12 cellular contexts compared by ENCODE assay signal in the genomic region with DNA sequence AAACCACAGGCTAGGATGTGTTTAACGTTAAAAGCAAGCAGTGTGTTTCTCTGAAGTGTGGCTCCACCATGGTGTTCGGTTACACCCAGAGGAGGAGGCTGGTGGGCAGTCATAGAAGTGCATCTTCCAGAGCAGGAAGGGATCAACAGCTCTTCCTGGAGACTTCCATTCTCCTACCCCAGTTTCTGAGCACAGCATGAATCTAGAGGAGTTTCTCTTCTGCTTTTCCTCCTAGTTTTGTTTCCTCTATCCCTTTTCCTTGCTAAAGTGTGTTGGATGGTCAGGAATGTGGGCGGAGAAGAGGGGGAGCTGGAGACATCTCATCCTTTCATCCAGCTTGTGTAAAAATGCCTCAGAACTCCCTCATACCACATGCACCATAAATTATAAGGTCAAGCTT. TPM values are rescaled to one million over a fixed set of nuclear protein-coding genes. Genes with fewer than 3 reads are reported as not detected.
A peak's percentile ranks its signal among the peaks of the same experiment; 100 is the strongest.
DNase-seq lines count a peak whose midpoint lies in the region; ATAC-seq and TF ChIP-seq lines count a peak whose summit lies in the region.
"Had no signal": no experiment of that assay in that cellular context is flagged by ENCODE, and none has a peak within 500 bp of the region (broad histone marks: within the 10 kb centered on the region; RNA-seq: fewer than 3 reads in every experiment).

No MANE protein-coding gene starts in this region.

- DNase-seq in SK-N-SH (no peak), NCI-H69 (lab: John Stamatoyannopoulos, UW) (peak; percentile 36), fibroblast of villous mesenchyme (ENCODE audit: low read depth) (peak; percentile 74), ureter (ENCODE audit: low spot score) (peak; percentile 27), HT-29 (ENCODE audit: low spot score) (no peak), NCI-H1694 treated with DMSO at 0.1 percent for 48 hours (lab: John Stamatoyannopoulos, UW) (no peak), NCI-H524 treated with DMSO at 0.1 percent for 48 hours (lab: John Stamatoyannopoulos, UW) (no peak)
- DNase-seq: effector memory CD4-positive, alpha-beta T cell; Karpas-422; posterior cingulate gyrus had no signal

- POLR2A ChIA-PET in SK-N-SH (lab: Yijun Ruan, JAX) = no interaction called here

- H4K20me1 ChIP-seq in SK-N-SH (ENCODE audit: insufficient read depth) = no peaks in the 10 kb centered on the region

- H3K9ac ChIP-seq in SK-N-SH = no peak overlapping the region

- ATAC-seq in SK-N-SH treated with all-trans-retinoic acid at 6 μM for 48 hours = peak; percentile 6; the same call in 1 of the 3 replicates

- H3F3A ChIP-seq in SK-N-SH (replicated peaks; ENCODE audit: insufficient read depth) = peaks cover 3% of the 10 kb centered on the region

- no peak for TF ChIP-seq CTCF in SK-N-SH (IDR thresholded peaks at IDR 0.05)
- TF ChIP-seq CTCF in fibroblast of villous mesenchyme (IDR thresholded peaks at IDR 0.05; ENCODE audit: insufficient read depth, low read depth, low read length) = no peak

- no peaks in the 10 kb centered on the region for H3K9me2 ChIP-seq in SK-N-SH

- H2AFZ ChIP-seq in SK-N-SH (ENCODE audit: low read depth) = no peak overlapping the region

- WGBS in SK-N-SH (ENCODE audit: low lambda C conversion rate) = 80% methylated on average over 3 of the region's 3 CpGs

- no peak for TF ChIP-seq EP300 in SK-N-SH (IDR thresholded peaks at IDR 0.05; ENCODE audit: borderline replicate concordance in 1 of 2, low read depth in 1 of 2, low read length in 1 of 2)

- H3K36me3 ChIP-seq in SK-N-SH (replicated peaks in 1 of 2; ENCODE audit: control insufficient read depth in 1 of 2, insufficient read depth in 2 of 2, low read length in 1 of 2) = no peaks in the 10 kb centered on the region

- H3K27ac ChIP-seq in SK-N-SH (ENCODE audit: low read depth in 2 of 2, low read length in 1 of 2) = no peak overlapping the region

- H3K4me2 ChIP-seq in SK-N-SH = no peak overlapping the region

- H3K4me3 ChIP-seq in SK-N-SH (ENCODE audit: low read depth in 2 of 2, low read length in 1 of 2) = no peak overlapping the region
- peak overlapping the region; percentile 15 for H3K4me3 ChIP-seq in fibroblast of villous mesenchyme (ENCODE audit: low read depth, low read length)
- H3K4me3 ChIP-seq: lung had no signal

- peaks cover 0 to 6% of the 10 kb centered on the region in 2 experiments; a peak in 1 of 4 replicates for H3K4me1 ChIP-seq in SK-N-SH (ENCODE audit: control insufficient read depth in 1 of 2, insufficient read depth in 2 of 2, low read depth in 1 of 2, low read length in 1 of 2)

- H3K9me3 ChIP-seq in SK-N-SH = no peaks in the 10 kb centered on the region

- TF ChIP-seq RAD21 in SK-N-SH (IDR thresholded peaks at IDR 0.05; ENCODE audit: low read length) = no peak

- peaks cover 6% of the 10 kb centered on the region for H3K79me2 ChIP-seq in SK-N-SH (ENCODE audit: insufficient read depth)

- H3K27me3 ChIP-seq in SK-N-SH (ENCODE audit: insufficient read depth) = no peaks in the 10 kb centered on the region

- CTCF ChIA-PET in SK-N-SH (lab: Yijun Ruan, JAX) = interaction anchor here (0.6 to 1.6 kb wide), 3 partner anchors 14 to 832 kb away, joined by 3 to 4 read pairs (median 3); no protein-coding TSS in a partner anchor

TF ChIP-seq in SK-N-SH treated with all-trans-retinoic acid at 6 μM for 48 hours, 23 proteins besides CTCF, POLR2A, EP300 and RAD21 (continues in another document):
- no peak for TF ChIP-seq POU6F1 (CRISPR knock-in tag; IDR thresholded peaks at IDR 0.05; ENCODE audit: borderline replicate concordance, low read depth)
- TF ChIP-seq TSHZ2 (CRISPR knock-in tag; IDR thresholded peaks at IDR 0.05) = no peak

TF ChIP-seq in SK-N-SH, 30 proteins besides CTCF, POLR2A, EP300 and RAD21:
- TF ChIP-seq SIN3A (IDR thresholded peaks at IDR 0.05; ENCODE audit: borderline replicate concordance, low read depth, low read length) = no peak

RNA-seq across cellular contexts. Expression of gene CKAP4, which starts 3.8 kb away (rescaled TPM):
- polyA plus RNA-seq in SK-N-SH (2012; rRNA removed) = 112 and 113 TPM in 2 replicates
- 120 and 133 TPM in 2 replicates for polyA plus RNA-seq in SK-N-SH (2012; cell fraction: cytosol; rRNA removed)
- 79.8 and 105 TPM in 2 replicates for polyA plus RNA-seq in SK-N-SH (2012; cell fraction: nucleus; rRNA removed)
- total RNA-seq in fibroblast of villous mesenchyme (253 and 310 TPM in 2 replicates), ureter (39.7 TPM)
- total RNA-seq in HT-29 (2014; rRNA removed; shearing (Covaris generic)) = 8.1 and 9.1 TPM in 2 replicates

RNA-seq across cellular contexts. Expression of gene TCP11L2, which starts 50.9 kb away (rescaled TPM):
- 4.0 and 5.5 TPM in 2 replicates for polyA plus RNA-seq in SK-N-SH (2012; rRNA removed)
- polyA plus RNA-seq in SK-N-SH (2012; cell fraction: cytosol; rRNA removed) = 3.2 and 3.8 TPM in 2 replicates
- polyA plus RNA-seq in SK-N-SH (2012; cell fraction: nucleus; rRNA removed) = 6.3 and 11.7 TPM in 2 replicates
- total RNA-seq in fibroblast of villous mesenchyme = 25.0 and 30.0 TPM in 2 replicates
- 19.6 TPM for total RNA-seq in ureter
- total RNA-seq in HT-29 (2014; rRNA removed; shearing (Covaris generic)) = 8.0 and 8.7 TPM in 2 replicates

Comparison
In these comparisons a context has a peak if more than half of its experiments do, and no peak if none do; other contexts are left out.
1. DNase-seq: peak in NCI-H69 (single experiment), fibroblast of villous mesenchyme (single experiment) and ureter (single experiment); none in SK-N-SH (single experiment), HT-29 (single experiment), NCI-H1694 treated with DMSO at 0.1 percent for 48 hours (single experiment) and NCI-H524 treated with DMSO at 0.1 percent for 48 hours (single experiment).